1 cellular context compared by ENCODE assay signal in the genomic region with DNA sequence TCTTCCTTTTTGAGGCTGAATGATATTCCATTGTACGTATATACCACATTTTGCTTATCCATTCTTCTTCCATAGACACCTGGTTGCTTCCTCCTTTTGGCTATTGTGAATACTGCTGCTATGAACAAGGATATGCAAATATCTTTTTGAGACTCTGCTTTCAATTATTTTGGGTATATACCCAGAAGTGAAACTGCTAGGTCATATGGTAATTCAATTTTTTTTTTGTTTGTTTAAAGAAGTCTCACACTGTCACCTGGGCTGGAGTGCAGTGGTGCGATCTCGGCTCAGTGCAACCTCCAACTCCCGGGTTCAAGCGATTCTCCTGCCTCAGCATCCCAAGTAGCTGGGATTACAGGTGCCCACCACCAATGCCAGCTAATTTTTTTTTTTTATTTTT.
TF ChIP-seq lines count a peak whose summit lies in the region.

No MANE protein-coding gene starts in this region.

TF ChIP-seq in SK-N-SH, 30 proteins besides CTCF, POLR2A, EP300 and RAD21 (continued from another document):
- TF ChIP-seq EZH2phosphoT487 (IDR thresholded peaks at IDR 0.05; ENCODE audit: borderline replicate concordance, low read depth) (no peak), MXI1 (IDR thresholded peaks at IDR 0.05; ENCODE audit: low read depth, low read length) (no peak), RFX5 (IDR thresholded peaks at IDR 0.05; ENCODE audit: low read length) (no peak), FOXM1 (IDR thresholded peaks at IDR 0.05; ENCODE audit: low read depth) (no peak), TCF12 (IDR thresholded peaks at IDR 0.05) (no peak), RCOR1 (IDR thresholded peaks at IDR 0.05; ENCODE audit: low read length) (no peak), FOXJ3 (CRISPR knock-in tag; IDR thresholded peaks at IDR 0.05) (no peak), YY1 (IDR thresholded peaks at IDR 0.05; ENCODE audit: low read depth) (no peak), TEAD4 (IDR thresholded peaks at IDR 0.05; ENCODE audit: borderline replicate concordance, insufficient read depth) (no peak), USF1 (IDR thresholded peaks at IDR 0.05; ENCODE audit: borderline replicate concordance, low read depth) (no peak), SIN3A (IDR thresholded peaks at IDR 0.05; ENCODE audit: borderline replicate concordance, low read depth, low read length) (no peak), POLR2AphosphoS5 (IDR thresholded peaks at IDR 0.05; ENCODE audit: low read depth, low read length) (no peak), TAF1 (IDR thresholded peaks at IDR 0.05; ENCODE audit: borderline replicate concordance, low read depth, low read length) (no peak)
